In the genomic region with DNA sequence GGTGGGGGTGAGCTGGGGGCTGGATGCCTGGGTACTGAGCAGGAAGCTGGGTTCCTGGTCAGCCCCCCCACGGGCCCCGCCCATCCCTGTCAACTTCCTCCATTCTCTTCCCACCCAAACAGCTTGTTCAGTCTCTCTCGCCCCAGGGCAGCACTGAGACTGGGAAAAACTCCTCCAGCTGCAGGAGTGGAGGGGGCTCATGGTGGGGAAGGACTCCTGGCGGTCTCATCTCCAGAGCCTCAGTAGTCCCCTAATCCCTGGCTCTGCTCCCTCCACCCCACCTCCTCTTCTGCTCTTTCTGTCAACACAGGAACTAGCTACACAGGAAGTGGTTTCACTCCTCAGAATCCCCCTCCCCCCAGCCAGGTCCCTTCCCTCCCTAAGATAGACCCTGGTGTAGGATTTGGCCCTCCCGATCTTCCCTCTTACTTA, we compare ENCODE assay signal across 8 cellular contexts. TPM values are rescaled to one million over a fixed set of nuclear protein-coding genes. Genes with fewer than 3 reads are reported as not detected.
DNase-seq lines count a peak whose midpoint lies in the region; ATAC-seq lines count a peak whose summit lies in the region.

A gene with protein sequence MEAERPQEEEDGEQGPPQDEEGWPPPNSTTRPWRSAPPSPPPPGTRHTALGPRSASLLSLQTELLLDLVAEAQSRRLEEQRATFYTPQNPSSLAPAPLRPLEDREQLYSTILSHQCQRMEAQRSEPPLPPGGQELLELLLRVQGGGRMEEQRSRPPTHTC (minus strand): TSS at position 36 of the 432 bp plus-strand sequence. CDS start 130 bp downstream, outside the sequence.

- no peaks in the 10 kb centered on the region for H3K9me3 ChIP-seq in T-helper 17 cell (ENCODE audit: control insufficient read depth, low read length, poor library complexity, severe bottlenecking)

- no peaks in the 10 kb centered on the region for H3K27me3 Mint-ChIP-seq in T-helper 17 cell

- peak within 1 kb of the TSS; percentile 99 for H3K27ac ChIP-seq in caudate nucleus (ENCODE audit: low read depth, low read length)
- peak within 1 kb of the TSS; percentile 98 for H3K27ac ChIP-seq in temporal lobe (ENCODE audit: low read depth, low read length)

- H3K4me1 Mint-ChIP-seq in T-helper 17 cell = peaks cover 55% of the 10 kb centered on the region

- H3K4me3 Mint-ChIP-seq in T-helper 17 cell = peak within 1 kb of the TSS; percentile 99

- peak within 1 kb of the TSS; percentile 98 for H3K27ac Mint-ChIP-seq in T-helper 17 cell

- DNase-seq in activated CD4-positive, CD25-positive, alpha-beta regulatory T cell treated with anti-CD3 and anti-CD28 coated beads, Interleukin-2, amount 50 U/mL, for 72 hours = peak; percentile 52
- peak in 1 of 3 donors; percentile 44 for DNase-seq in T-helper 17 cell
- DNase-seq in caudate nucleus (lab: John Stamatoyannopoulos, UW) = peak in 4 of 61 donors; percentile 3 to 44 (median 35)
- DNase-seq in lung microvascular endothelial cell (ENCODE audit: low read depth in 2 of 2) = peak; percentile 57 to 68
- DNase-seq in NCI-H1105 (lab: John Stamatoyannopoulos, UW) = no peak
- no peak for DNase-seq in T1000 (lab: John Stamatoyannopoulos, UW)

- peaks cover 12% of the 10 kb centered on the region for H3K36me3 Mint-ChIP-seq in T-helper 17 cell (ENCODE audit: low read depth)

- no peak for ATAC-seq in activated CD4-positive, CD25-positive, alpha-beta regulatory T cell treated with anti-CD3 and anti-CD28 coated beads, Interleukin-2, amount 50 U/mL, for 24 hours
- no peak for ATAC-seq in T-helper 17 cell

RNA-seq across cellular contexts. Expression of the gene that starts here (rescaled TPM):
- total RNA-seq in T-helper 17 cell = 100 to 1,000 TPM; 268 to 291 TPM
- total RNA-seq in lung microvascular endothelial cell = 6.2 and 7.0 TPM in 2 replicates
- 0.49 TPM for total RNA-seq in temporal lobe

Comparison
In these comparisons a context has a peak if more than half of its experiments do, and no peak if none do; other contexts are left out.
1. RNA of the gene that starts here (total RNA-seq): 268 to 291 TPM in T-helper 17 cell; 6.2 to 7.0 TPM in lung microvascular endothelial cell and 0.49 TPM in temporal lobe (single experiment); every median in the first group is over 10 times any median in the second.
2. DNase-seq: peak in activated CD4-positive, CD25-positive, alpha-beta regulatory T cell treated with anti-CD3 and anti-CD28 coated beads, Interleukin-2, amount 50 U/mL, for 72 hours (single experiment) and lung microvascular endothelial cell (2 of 2); none in NCI-H1105 (single experiment) and T1000 (single experiment).